In the genomic region with DNA sequence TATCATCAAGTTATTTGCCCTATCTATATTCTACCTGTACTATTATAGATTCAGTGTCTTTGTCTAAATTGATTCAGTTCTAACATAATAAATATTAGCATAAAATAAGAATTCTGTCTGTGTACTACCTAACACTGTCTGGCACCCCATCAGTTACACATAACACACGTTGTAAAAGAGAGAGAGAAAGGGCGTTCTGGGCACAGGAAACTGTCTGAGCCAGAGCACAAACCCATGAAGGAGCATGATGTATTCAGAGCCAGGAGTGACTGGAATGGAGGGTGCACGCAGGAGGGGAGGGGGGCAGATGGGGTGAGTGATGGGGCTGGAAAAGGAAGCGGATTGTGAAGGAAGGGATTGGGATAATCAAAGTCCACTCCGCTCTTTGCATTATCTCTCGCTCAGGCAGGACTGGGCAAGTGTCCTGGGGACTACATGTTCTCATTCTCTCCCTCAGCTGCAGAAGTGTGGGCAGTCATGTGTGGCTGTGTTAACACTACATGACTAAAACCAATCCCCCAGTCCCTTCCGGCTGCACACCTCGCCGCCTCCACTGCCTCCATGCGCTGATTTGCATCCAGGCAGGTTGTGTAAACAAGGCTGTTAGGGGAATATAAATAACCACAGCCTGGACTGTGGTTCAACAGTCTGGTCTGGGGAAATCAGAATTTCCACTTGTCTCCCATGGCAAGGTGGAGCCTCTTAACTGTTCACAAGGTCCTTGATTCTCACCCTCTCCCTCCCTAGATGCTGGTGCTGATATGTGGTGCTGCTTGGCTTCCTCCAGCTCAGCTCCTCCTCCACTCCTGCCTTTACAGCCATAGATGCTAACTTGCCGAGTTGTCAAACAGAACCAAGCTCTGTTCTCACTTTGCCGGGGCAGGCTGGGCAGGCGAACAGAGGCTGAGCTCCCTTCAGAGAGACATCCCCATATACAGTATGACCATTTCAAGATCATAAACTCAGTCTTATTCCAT, we compare ENCODE assay signal across 9 cellular contexts.
DNase-seq lines count a peak whose midpoint lies in the region; ATAC-seq and TF ChIP-seq lines count a peak whose summit lies in the region.
"Had no signal": no experiment of that assay in that cellular context is flagged by ENCODE, and none has a peak within 500 bp of the region (broad histone marks: within the 10 kb centered on the region; RNA-seq: fewer than 3 reads in every experiment).

No MANE protein-coding gene starts in this region.

- peaks cover 30% of the 10 kb centered on the region for H3K4me1 Mint-ChIP-seq in nephron progenitor cell

- intact Hi-C loops in tibial artery (cut with DNase I; ENCODE audit: low total_unique reads) = no loop called here

- H3K36me3 Mint-ChIP-seq in nephron progenitor cell (ENCODE audit: low read depth) = peaks cover 3% of the 10 kb centered on the region

- H3K27me3 ChIP-seq in tibial artery = no peaks in the 10 kb centered on the region

- H3K9me3 ChIP-seq in tibial artery = no peaks in the 10 kb centered on the region

- no peak overlapping the region for H3K4me3 ChIP-seq in tibial artery

- no peaks in the 10 kb centered on the region for H3K36me3 ChIP-seq in tibial artery

- H3K27me3 Mint-ChIP-seq in nephron progenitor cell (ENCODE audit: low read depth, poor library complexity) = no peaks in the 10 kb centered on the region

- TF ChIP-seq CTCF in nephron progenitor cell (IDR thresholded peaks at IDR 0.05) (no peak), tibial artery (IDR thresholded peaks at IDR 0.05) (no peak)

- peak overlapping the region; percentile 24 for H3K4me3 Mint-ChIP-seq in nephron progenitor cell

- peak overlapping the region; percentile 50 for H3K27ac Mint-ChIP-seq in nephron progenitor cell

- no peak overlapping the region for H3K27ac ChIP-seq in tibial artery

- no peaks in the 10 kb centered on the region for H3K4me1 ChIP-seq in tibial artery

- peak; percentile 99 for ATAC-seq in GM18873 (IDR thresholded peaks at IDR 0.05; ENCODE audit: low FRiP score, unreplicated experiment)
- ATAC-seq in HG02610 (IDR thresholded peaks at IDR 0.05; ENCODE audit: unreplicated experiment) = peak; percentile 100

- peak; percentile 74 for DNase-seq in NCI-H1105 treated with DMSO at 0.1 percent for 48 hours (lab: John Stamatoyannopoulos, UW)
- DNase-seq in nephron progenitor cell = peak; percentile 53
- DNase-seq in foreskin melanocyte = no peak
- no peak for DNase-seq in tibial artery
- DNase-seq in NOMO-1 (lab: John Stamatoyannopoulos, UW; ENCODE audit: unreplicated experiment in 2 of 2) = no peak
- DNase-seq in LoVo (ENCODE audit: low spot score) = no peak
- DNase-seq: mesendoderm had no signal

- H3K9me3 Mint-ChIP-seq in nephron progenitor cell = peaks cover 20% of the 10 kb centered on the region

Comparison
In these comparisons a context has a peak if more than half of its experiments do, and no peak if none do; other contexts are left out.
1. DNase-seq: peak in NCI-H1105 treated with DMSO at 0.1 percent for 48 hours (single experiment) and nephron progenitor cell (single experiment); none in foreskin melanocyte (single experiment), tibial artery (0 of 2), NOMO-1 (0 of 2) and LoVo (single experiment).